8 cellular contexts compared by ENCODE assay signal in the genomic region with DNA sequence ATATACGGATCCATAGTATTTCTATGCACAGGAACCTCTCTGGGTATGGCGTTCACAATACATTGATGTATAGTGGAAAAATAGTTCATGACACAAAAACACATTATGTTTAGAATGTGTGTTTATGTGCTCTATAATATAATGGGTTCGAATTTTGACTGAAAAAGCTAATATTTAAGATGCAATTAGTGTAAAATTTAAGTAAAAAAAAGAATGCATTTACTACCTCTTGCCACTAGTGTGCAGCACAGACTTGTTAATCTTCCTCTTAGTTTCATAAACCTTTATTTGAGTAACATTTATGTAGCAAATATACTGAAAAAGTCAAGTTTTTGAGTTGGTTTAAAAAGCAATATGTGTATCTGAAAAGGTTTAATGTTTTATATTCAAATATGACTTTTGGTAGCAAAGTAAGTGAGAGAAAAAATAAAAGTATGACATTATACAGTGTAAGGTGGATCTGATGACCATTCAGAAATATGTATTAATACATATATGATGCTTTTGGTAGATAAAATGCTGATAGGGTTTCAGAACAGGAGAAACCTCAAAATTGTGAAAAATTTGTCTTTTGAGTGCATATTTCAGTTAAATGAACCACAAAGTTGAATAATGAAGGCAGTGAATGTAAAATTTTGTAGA. TPM values are rescaled to one million over a fixed set of nuclear protein-coding genes. Genes with fewer than 3 reads are reported as not detected.
DNase-seq lines count a peak whose midpoint lies in the region; ATAC-seq and TF ChIP-seq lines count a peak whose summit lies in the region.

No MANE protein-coding gene starts in this region.

- no peaks in the 10 kb centered on the region for H3K27me3 Mint-ChIP-seq in activated T-helper 1 cell treated with anti-CD3 and anti-CD28 coated beads, Interleukin-12 subunit alpha, Interleukin-12 subunit beta, Interleukin-2, Interleukin-4 antibody, amounts not matched to agents 30 ng/mL and 10 ng/mL and 1 ng/mL, durations not matched to agents 14 hours and 24 hours and 36 hours (ENCODE audit: insufficient read depth)

- DNase-seq in NCI-H2171 treated with DMSO at 0.1 percent for 48 hours (lab: John Stamatoyannopoulos, UW) (peak; percentile 53), NCI-H2171 (lab: John Stamatoyannopoulos, UW) (no peak), glomerular visceral epithelial cell (ENCODE audit: extremely low spot score) (peak; percentile 31), ovary (no peak)
- DNase-seq in activated T-helper 1 cell treated with anti-CD3 and anti-CD28 coated beads, Interleukin-12 subunit alpha, Interleukin-12 subunit beta, Interleukin-2, Interleukin-4 antibody, amounts not matched to agents 30 ng/mL and 10 ng/mL and 1 ng/mL, durations not matched to agents 14 hours and 24 hours and 36 hours (ENCODE audit: low spot score): no peak
- no peak for DNase-seq in effector memory CD4-positive, alpha-beta T cell

- TF ChIP-seq EP300 in ovary (IDR thresholded peaks at IDR 0.05): no peak

- no peak overlapping the region for H3K4me3 Mint-ChIP-seq in activated T-helper 1 cell treated with anti-CD3 and anti-CD28 coated beads, Interleukin-12 subunit alpha, Interleukin-12 subunit beta, Interleukin-2, Interleukin-4 antibody, amounts not matched to agents 30 ng/mL and 10 ng/mL and 1 ng/mL, durations not matched to agents 14 hours and 24 hours and 36 hours

- no peak for TF ChIP-seq POLR2A in ovary (IDR thresholded peaks at IDR 0.05)

- ATAC-seq in HG03565 (IDR thresholded peaks at IDR 0.05; ENCODE audit: unreplicated experiment) (peak; percentile 62), SK-N-SH treated with all-trans-retinoic acid at 6 μM for 48 hours (peak; percentile 36; the same call in 2 of the 3 replicates)

- no peaks in the 10 kb centered on the region for H3K36me3 Mint-ChIP-seq in activated T-helper 1 cell treated with anti-CD3 and anti-CD28 coated beads, Interleukin-12 subunit alpha, Interleukin-12 subunit beta, Interleukin-2, Interleukin-4 antibody, amounts not matched to agents 30 ng/mL and 10 ng/mL and 1 ng/mL, durations not matched to agents 14 hours and 24 hours and 36 hours (ENCODE audit: low read depth)

- no peaks in the 10 kb centered on the region for H3K9me3 Mint-ChIP-seq in activated T-helper 1 cell treated with anti-CD3 and anti-CD28 coated beads, Interleukin-12 subunit alpha, Interleukin-12 subunit beta, Interleukin-2, Interleukin-4 antibody, amounts not matched to agents 30 ng/mL and 10 ng/mL and 1 ng/mL, durations not matched to agents 14 hours and 24 hours and 36 hours

- no peaks in the 10 kb centered on the region for H3K36me3 ChIP-seq in ovary
- H3K36me3 ChIP-seq in effector memory CD4-positive, alpha-beta T cell (ENCODE audit: control insufficient read depth, insufficient read depth, low read length): no peaks in the 10 kb centered on the region

- H3K27ac ChIP-seq in ovary: no peak overlapping the region
- H3K27ac ChIP-seq in effector memory CD4-positive, alpha-beta T cell (ENCODE audit: insufficient read depth, low read length, poor library complexity, severe bottlenecking): no peak overlapping the region

- no peak overlapping the region for H3K27ac Mint-ChIP-seq in activated T-helper 1 cell treated with anti-CD3 and anti-CD28 coated beads, Interleukin-12 subunit alpha, Interleukin-12 subunit beta, Interleukin-2, Interleukin-4 antibody, amounts not matched to agents 30 ng/mL and 10 ng/mL and 1 ng/mL, durations not matched to agents 14 hours and 24 hours and 36 hours

- intact Hi-C loops in activated T-helper 1 cell treated with anti-CD3 and anti-CD28 coated beads, Interleukin-12 subunit alpha, Interleukin-12 subunit beta, Interleukin-2, Interleukin-4 antibody, amounts not matched to agents 30 ng/mL and 10 ng/mL and 1 ng/mL, durations not matched to agents 14 hours and 24 hours and 36 hours (cut with micrococcal nuclease): loop anchor here (1.0 to 10.0 kb wide), 3 partner anchors 1239 to 1633 kb away; a partner anchor contains a TSS
- intact Hi-C loops in ovary (cut with DNase I): no loop called here

- WGBS in ovary, 3 donors: 26 to 50% (median 34%) methylated on average over 3 of the region's 3 CpGs

- no peaks in the 10 kb centered on the region for H3K4me1 ChIP-seq in ovary (ENCODE audit: insufficient read depth)
- no peaks in the 10 kb centered on the region for H3K4me1 ChIP-seq in effector memory CD4-positive, alpha-beta T cell (ENCODE audit: control insufficient read depth, insufficient read depth, low read length, poor library complexity, severe bottlenecking)

- TF ChIP-seq CTCF in ovary (IDR thresholded peaks at IDR 0.05): peak in 1 of 3 donors; percentile 13

- no peak overlapping the region for H3K4me3 ChIP-seq in ovary
- H3K4me3 ChIP-seq in effector memory CD4-positive, alpha-beta T cell (ENCODE audit: insufficient read depth, low read depth, low read length, poor library complexity, severe bottlenecking): no peak overlapping the region

- H3K4me1 Mint-ChIP-seq in activated T-helper 1 cell treated with anti-CD3 and anti-CD28 coated beads, Interleukin-12 subunit alpha, Interleukin-12 subunit beta, Interleukin-2, Interleukin-4 antibody, amounts not matched to agents 30 ng/mL and 10 ng/mL and 1 ng/mL, durations not matched to agents 14 hours and 24 hours and 36 hours (ENCODE audit: low read depth): no peaks in the 10 kb centered on the region

- no peaks in the 10 kb centered on the region for H3K27me3 ChIP-seq in ovary
- no peaks in the 10 kb centered on the region for H3K27me3 ChIP-seq in effector memory CD4-positive, alpha-beta T cell (replicated peaks; ENCODE audit: control insufficient read depth, insufficient read depth, low read length, poor library complexity, severe bottlenecking)

- H3K9me3 ChIP-seq in ovary: no peaks in the 10 kb centered on the region
- no peaks in the 10 kb centered on the region for H3K9me3 ChIP-seq in effector memory CD4-positive, alpha-beta T cell (ENCODE audit: control insufficient read depth, low read length)

TF ChIP-seq in SK-N-SH treated with all-trans-retinoic acid at 6 μM for 48 hours, 23 proteins besides CTCF, POLR2A, EP300 and RAD21:
- no peak for TF ChIP-seq TCF4 (CRISPR knock-in tag; IDR thresholded peaks at IDR 0.05; ENCODE audit: borderline replicate concordance)
- no peak for TF ChIP-seq ZNF70 (CRISPR knock-in tag; IDR thresholded peaks at IDR 0.05)
- no peak for TF ChIP-seq OSR1 (CRISPR knock-in tag; IDR thresholded peaks at IDR 0.05)

RNA-seq across cellular contexts. Expression of a gene that starts 49.5 kb away (rescaled TPM):
- total RNA-seq in activated T-helper 1 cell treated with anti-CD3 and anti-CD28 coated beads, Interleukin-12 subunit alpha, Interleukin-12 subunit beta, Interleukin-2, Interleukin-4 antibody, amounts not matched to agents 30 ng/mL and 10 ng/mL and 1 ng/mL, durations not matched to agents 14 hours and 24 hours and 36 hours: 1.1 TPM in 2 replicates
- total RNA-seq in ovary: 1 to 10 TPM; 1.8 to 7.0 (median 4.2) TPM
- polyA plus RNA-seq in ovary: 1 to 10 TPM; 2.3 to 5.2 TPM

Comparison
In these comparisons a context has a peak if more than half of its experiments do, and no peak if none do; other contexts are left out.
1. DNase-seq: peak in NCI-H2171 treated with DMSO at 0.1 percent for 48 hours (single experiment) and glomerular visceral epithelial cell (single experiment); none in NCI-H2171 (single experiment), activated T-helper 1 cell treated with anti-CD3 and anti-CD28 coated beads, Interleukin-12 subunit alpha, Interleukin-12 subunit beta, Interleukin-2, Interleukin-4 antibody, amounts not matched to agents 30 ng/mL and 10 ng/mL and 1 ng/mL, durations not matched to agents 14 hours and 24 hours and 36 hours (single experiment), ovary (0 of 5) and effector memory CD4-positive, alpha-beta T cell (0 of 3).